19 cellular contexts compared by ENCODE assay signal in genomic region chr9:31519826-31520225, GRCh38.
"Had no signal": no experiment of that assay in that cellular context is flagged by ENCODE, and none has a peak within 500 bp of the region (broad histone marks: within the 10 kb centered on the region; RNA-seq: fewer than 3 reads in every experiment).

No MANE protein-coding gene starts in this region.

- H3K9me3 Mint-ChIP-seq: endodermal cell had no signal

- H3K27ac ChIP-seq: ascending aorta, esophagus muscularis mucosa, heart left ventricle, left lung had no signal

- H3K4me1 ChIP-seq: ascending aorta, esophagus muscularis mucosa, heart left ventricle, left lung had no signal

- H3K9me3 ChIP-seq: ascending aorta, esophagus muscularis mucosa, heart left ventricle had no signal

- ATAC-seq: activated CD4-positive, CD25-positive, alpha-beta regulatory T cell treated with anti-CD3 and anti-CD28 coated beads, Interleukin-2, amount 50 U/mL, for 24 hours; heart left ventricle; left lung; natural killer cell treated with Interleukin-12 subunit alpha and Interleukin-12 subunit beta and Interleukin-15 and Interleukin-18, amount 100 ng/mL, for 72 hours; right cardiac atrium had no signal

- H3K27ac Mint-ChIP-seq: activated naive CD8-positive, alpha-beta T cell treated with anti-CD3 and anti-CD28 coated beads, Interleukin-2, amount 10 ng/mL, durations not matched to agents 7 days and 5 days; endodermal cell; natural killer cell treated with Interleukin-12 subunit alpha and Interleukin-12 subunit beta and Interleukin-15 and Interleukin-18, amount 100 ng/mL, for 72 hours; progenitor cell of endocrine pancreas had no signal

- H3K27me3 ChIP-seq: ascending aorta, esophagus muscularis mucosa, heart left ventricle, left lung had no signal

- H3K36me3 Mint-ChIP-seq: activated naive CD8-positive, alpha-beta T cell treated with anti-CD3 and anti-CD28 coated beads, Interleukin-2, amount 10 ng/mL, durations not matched to agents 7 days and 5 days had no signal

- FAIRE-seq: frontal cortex, islet of Langerhans had no signal

- DNase-seq: activated CD4-positive, alpha-beta T cell treated with anti-CD3 and anti-CD28 coated beads, Interleukin-2, amount 50 U/mL, for 4 hours; activated naive CD8-positive, alpha-beta T cell treated with anti-CD3 and anti-CD28 coated beads, Interleukin-2, amount 10 ng/mL, durations not matched to agents 7 days and 5 days; activated T-cell treated with anti-CD3 and anti-CD28 coated beads, Interleukin-2, amount 50 U/mL, for 4 hours; dermis blood vessel endothelial cell; endodermal cell; heart left ventricle; left lung; nucleus accumbens; right cardiac atrium; stimulated activated CD4-positive, alpha-beta T cell treated with anti-CD3 and anti-CD28 coated beads, Interleukin-1b, Interleukin-23, amount 100 ng/mL, for 48 hours; trophoblast cell had no signal

- H3K4me3 ChIP-seq: ascending aorta, esophagus muscularis mucosa, heart left ventricle, left lung had no signal

- H3K4me1 Mint-ChIP-seq: activated naive CD8-positive, alpha-beta T cell treated with anti-CD3 and anti-CD28 coated beads, Interleukin-2, amount 10 ng/mL, durations not matched to agents 7 days and 5 days; central memory CD8-positive, alpha-beta T cell; endodermal cell had no signal

- H3K27me3 Mint-ChIP-seq: activated naive CD8-positive, alpha-beta T cell treated with anti-CD3 and anti-CD28 coated beads, Interleukin-2, amount 10 ng/mL, durations not matched to agents 7 days and 5 days; central memory CD8-positive, alpha-beta T cell; natural killer cell treated with Interleukin-12 subunit alpha and Interleukin-12 subunit beta and Interleukin-15 and Interleukin-18, amount 100 ng/mL, for 72 hours; progenitor cell of endocrine pancreas had no signal

- H3K4me3 Mint-ChIP-seq: activated naive CD8-positive, alpha-beta T cell treated with anti-CD3 and anti-CD28 coated beads, Interleukin-2, amount 10 ng/mL, durations not matched to agents 7 days and 5 days; activated T-cell treated with anti-CD3 and anti-CD28 coated beads, Interleukin-2, amount 50 U/mL, for 4 hours; central memory CD8-positive, alpha-beta T cell; endodermal cell; natural killer cell treated with Interleukin-12 subunit alpha and Interleukin-12 subunit beta and Interleukin-15 and Interleukin-18, amount 100 ng/mL, for 72 hours had no signal

- H3K36me3 ChIP-seq: ascending aorta, esophagus muscularis mucosa, heart left ventricle, left lung had no signal
